ENCODE assay signal across 1 cellular context in the genomic region with DNA sequence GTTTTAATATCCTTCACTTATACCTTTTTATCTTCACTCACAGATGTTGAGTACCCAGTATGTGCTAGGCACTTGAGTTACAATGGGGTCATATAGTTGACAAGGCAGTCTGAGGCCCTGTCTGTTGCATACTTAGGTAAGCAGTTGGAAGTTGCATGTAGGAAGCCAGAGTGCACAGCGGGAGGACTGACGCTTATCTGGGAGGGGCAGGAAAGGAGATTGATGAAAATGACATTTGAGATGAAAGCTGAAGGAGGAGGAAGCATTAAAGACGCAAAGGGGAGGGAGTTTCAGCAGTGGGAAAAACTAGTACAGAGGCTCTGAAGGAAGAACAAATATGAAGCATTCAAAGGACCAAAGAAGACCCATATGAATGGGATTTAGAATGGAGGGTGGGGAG.
TF ChIP-seq lines count a peak whose summit lies in the region.

No MANE protein-coding gene starts in this region.

TF ChIP-seq in HEK293, 187 proteins besides CTCF, POLR2A, EP300 and RAD21 (continued from another document):
- TF ChIP-seq, protein P1, sequence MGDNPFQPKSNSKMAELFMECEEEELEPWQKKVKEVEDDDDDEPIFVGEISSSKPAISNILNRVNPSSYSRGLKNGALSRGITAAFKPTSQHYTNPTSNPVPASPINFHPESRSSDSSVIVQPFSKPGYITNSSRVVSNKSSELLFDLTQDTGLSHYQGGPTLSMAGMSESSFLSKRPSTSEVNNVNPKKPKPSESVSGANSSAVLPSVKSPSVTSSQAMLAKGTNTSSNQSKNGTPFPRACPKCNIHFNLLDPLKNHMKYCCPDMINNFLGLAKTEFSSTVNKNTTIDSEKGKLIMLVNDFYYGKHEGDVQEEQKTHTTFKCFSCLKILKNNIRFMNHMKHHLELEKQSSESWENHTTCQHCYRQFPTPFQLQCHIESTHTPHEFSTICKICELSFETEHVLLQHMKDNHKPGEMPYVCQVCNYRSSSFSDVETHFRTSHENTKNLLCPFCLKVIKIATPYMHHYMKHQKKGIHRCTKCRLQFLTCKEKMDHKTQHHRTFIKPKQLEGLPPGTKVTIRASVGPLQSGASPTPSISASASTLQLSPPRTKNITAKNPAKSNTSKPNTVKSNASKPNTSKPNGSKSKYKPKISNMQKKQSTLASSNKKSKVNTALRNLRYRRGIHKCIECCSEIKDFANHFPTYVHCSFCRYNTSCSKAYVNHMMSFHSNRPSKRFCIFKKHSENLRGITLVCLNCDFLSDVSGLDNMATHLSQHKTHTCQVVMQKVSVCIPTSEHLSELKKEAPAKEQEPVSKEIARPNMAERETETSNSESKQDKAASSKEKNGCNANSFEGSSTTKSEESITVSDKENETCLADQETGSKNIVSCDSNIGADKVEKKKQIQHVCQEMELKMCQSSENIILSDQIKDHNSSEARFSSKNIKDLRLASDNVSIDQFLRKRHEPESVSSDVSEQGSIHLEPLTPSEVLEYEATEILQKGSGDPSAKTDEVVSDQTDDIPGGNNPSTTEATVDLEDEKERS (tag by site-specific recombination; IDR thresholded peaks at IDR 0.05) = no peak
- TF ChIP-seq ZNF354C (tag by site-specific recombination; IDR thresholded peaks at IDR 0.05; ENCODE audit: borderline replicate concordance, low read depth) = no peak
- TF ChIP-seq, protein P2, sequence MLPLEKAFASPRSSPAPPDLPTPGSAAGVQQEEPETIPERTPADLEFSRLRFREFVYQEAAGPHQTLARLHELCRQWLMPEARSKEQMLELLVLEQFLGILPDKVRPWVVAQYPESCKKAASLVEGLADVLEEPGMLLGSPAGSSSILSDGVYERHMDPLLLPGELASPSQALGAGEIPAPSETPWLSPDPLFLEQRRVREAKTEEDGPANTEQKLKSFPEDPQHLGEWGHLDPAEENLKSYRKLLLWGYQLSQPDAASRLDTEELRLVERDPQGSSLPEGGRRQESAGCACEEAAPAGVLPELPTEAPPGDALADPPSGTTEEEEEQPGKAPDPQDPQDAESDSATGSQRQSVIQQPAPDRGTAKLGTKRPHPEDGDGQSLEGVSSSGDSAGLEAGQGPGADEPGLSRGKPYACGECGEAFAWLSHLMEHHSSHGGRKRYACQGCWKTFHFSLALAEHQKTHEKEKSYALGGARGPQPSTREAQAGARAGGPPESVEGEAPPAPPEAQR (tag by site-specific recombination; IDR thresholded peaks at IDR 0.05) = no peak
- TF ChIP-seq ZNF157 (tag by site-specific recombination; IDR thresholded peaks at IDR 0.05) = no peak
- TF ChIP-seq, protein P3, sequence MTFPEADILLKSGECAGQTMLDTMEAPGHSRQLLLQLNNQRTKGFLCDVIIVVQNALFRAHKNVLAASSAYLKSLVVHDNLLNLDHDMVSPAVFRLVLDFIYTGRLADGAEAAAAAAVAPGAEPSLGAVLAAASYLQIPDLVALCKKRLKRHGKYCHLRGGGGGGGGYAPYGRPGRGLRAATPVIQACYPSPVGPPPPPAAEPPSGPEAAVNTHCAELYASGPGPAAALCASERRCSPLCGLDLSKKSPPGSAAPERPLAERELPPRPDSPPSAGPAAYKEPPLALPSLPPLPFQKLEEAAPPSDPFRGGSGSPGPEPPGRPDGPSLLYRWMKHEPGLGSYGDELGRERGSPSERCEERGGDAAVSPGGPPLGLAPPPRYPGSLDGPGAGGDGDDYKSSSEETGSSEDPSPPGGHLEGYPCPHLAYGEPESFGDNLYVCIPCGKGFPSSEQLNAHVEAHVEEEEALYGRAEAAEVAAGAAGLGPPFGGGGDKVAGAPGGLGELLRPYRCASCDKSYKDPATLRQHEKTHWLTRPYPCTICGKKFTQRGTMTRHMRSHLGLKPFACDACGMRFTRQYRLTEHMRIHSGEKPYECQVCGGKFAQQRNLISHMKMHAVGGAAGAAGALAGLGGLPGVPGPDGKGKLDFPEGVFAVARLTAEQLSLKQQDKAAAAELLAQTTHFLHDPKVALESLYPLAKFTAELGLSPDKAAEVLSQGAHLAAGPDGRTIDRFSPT (tag by site-specific recombination; IDR thresholded peaks at IDR 0.05) = peak; percentile 75
- TF ChIP-seq WT1 (tag by site-specific recombination; IDR thresholded peaks at IDR 0.05) = peak; percentile 75
- no peak for TF ChIP-seq ZNF202 (tag by site-specific recombination; IDR thresholded peaks at IDR 0.05; ENCODE audit: borderline replicate concordance)
- no peak for TF ChIP-seq ZNF837 (tag by site-specific recombination; IDR thresholded peaks at IDR 0.05)
- TF ChIP-seq ZFP37 (tag by site-specific recombination; IDR thresholded peaks at IDR 0.05) = 0 out of 2 replicates have a peak, but pooled peaks have one; percentile 33
TF ChIP-seq in HEK293: peak in this region for 6.
